ENCODE assay signal across 8 cellular contexts in genomic region chr4:133154725-133155124, GRCh38. TPM values are rescaled to one million over a fixed set of nuclear protein-coding genes. Genes with fewer than 3 reads are reported as not detected.
DNase-seq lines count a peak whose midpoint lies in the region; ATAC-seq and TF ChIP-seq lines count a peak whose summit lies in the region.

No MANE protein-coding gene starts in this region.

- no peaks in the 10 kb centered on the region for H3F3A ChIP-seq in OCI-LY1 (ENCODE audit: insufficient read depth, low read length)

- H3K4me3 ChIP-seq in OCI-LY1 (ENCODE audit: low read depth, low read length, poor library complexity, severe bottlenecking): no peak overlapping the region
- H3K4me3 ChIP-seq in epithelial cell of proximal tubule (ENCODE audit: low read depth, low read length): no peak overlapping the region
- H3K4me3 ChIP-seq in right cardiac atrium (ENCODE audit: low read length): no peak overlapping the region
- H3K4me3 ChIP-seq in vagina: no peak overlapping the region

- H4K20me1 ChIP-seq in OCI-LY1 (ENCODE audit: insufficient read depth, low read length): no peaks in the 10 kb centered on the region

- H3K36me3 ChIP-seq in OCI-LY1 (ENCODE audit: insufficient read depth, low read length) (no peaks in the 10 kb centered on the region), vagina (no peaks in the 10 kb centered on the region)

- H3K9ac ChIP-seq in OCI-LY1 (ENCODE audit: low read length): no peak overlapping the region

- H3K9me3 ChIP-seq in OCI-LY1 (ENCODE audit: low read length): peaks cover 27% of the 10 kb centered on the region
- no peaks in the 10 kb centered on the region for H3K9me3 ChIP-seq in right cardiac atrium (ENCODE audit: control insufficient read depth, low read length)
- no peaks in the 10 kb centered on the region for H3K9me3 ChIP-seq in vagina

- H3K27ac ChIP-seq in OCI-LY1 (ENCODE audit: low read depth, low read length, poor library complexity, severe bottlenecking): no peak overlapping the region
- peak overlapping the region; percentile 72 for H3K27ac ChIP-seq in substantia nigra (ENCODE audit: low read depth, low read length, poor library complexity, severe bottlenecking)
- H3K27ac ChIP-seq in right cardiac atrium (ENCODE audit: low read length): no peak overlapping the region
- no peak overlapping the region for H3K27ac ChIP-seq in vagina

- DNase-seq in NCI-H82 (lab: John Stamatoyannopoulos, UW): peak; percentile 40
- no peak for DNase-seq in NCI-H82 treated with DMSO at 0.1 percent for 48 hours (lab: John Stamatoyannopoulos, UW; ENCODE audit: unreplicated experiment)
- no peak for DNase-seq in epithelial cell of proximal tubule (ENCODE audit: low read depth)
- DNase-seq in substantia nigra (lab: John Stamatoyannopoulos, UW): peak in 18 of 49 donors; percentile 2 to 49 (median 12)
- DNase-seq in right cardiac atrium: no peak
- no peak for DNase-seq in vagina (ENCODE audit: extremely low spot score in 2 of 2)

- intact Hi-C loops in right cardiac atrium (cut with DNase I) (no loop called here), vagina (cut with DNase I) (no loop called here)

- ATAC-seq in right cardiac atrium (no peak), HG02759 (IDR thresholded peaks at IDR 0.05; ENCODE audit: unreplicated experiment) (no peak)

- peaks cover 29% of the 10 kb centered on the region for H3K4me1 ChIP-seq in OCI-LY1 (ENCODE audit: insufficient read depth, low read length, severe bottlenecking)
- no peaks in the 10 kb centered on the region for H3K4me1 ChIP-seq in right cardiac atrium (ENCODE audit: control insufficient read depth, insufficient read depth, low read length)
- H3K4me1 ChIP-seq in vagina: peaks cover 29% of the 10 kb centered on the region

- WGBS in right cardiac atrium: 27% methylated on average over 4 of the region's 4 CpGs

- TF ChIP-seq CTCF in OCI-LY1 (IDR thresholded peaks at IDR 0.05; ENCODE audit: low read length) (peak; percentile 88), epithelial cell of proximal tubule (conservative IDR thresholded peaks at IDR 0.05; ENCODE audit: low read depth, low read length) (peak; percentile 74), vagina (IDR thresholded peaks at IDR 0.05) (no peak)

- H2AFZ ChIP-seq in OCI-LY1 (ENCODE audit: low read length): no peak overlapping the region

- H3K4me2 ChIP-seq in OCI-LY1 (ENCODE audit: low read length): no peak overlapping the region

- no peaks in the 10 kb centered on the region for H3K27me3 ChIP-seq in OCI-LY1 (ENCODE audit: insufficient read depth, low read length)
- H3K27me3 ChIP-seq in right cardiac atrium (ENCODE audit: control insufficient read depth, insufficient read depth): no peaks in the 10 kb centered on the region
- H3K27me3 ChIP-seq in vagina: peaks cover 10% of the 10 kb centered on the region

- no peaks in the 10 kb centered on the region for H3K79me2 ChIP-seq in OCI-LY1 (ENCODE audit: insufficient read depth, low read length)

- no peak for TF ChIP-seq POLR2A in vagina (IDR thresholded peaks at IDR 0.05)

- no peaks in the 10 kb centered on the region for H3K9me2 ChIP-seq in OCI-LY1 (ENCODE audit: low read depth, low read length)

RNA-seq across cellular contexts. Expression of gene PCDH10, which starts 5.6 kb away (rescaled TPM):
- total RNA-seq in epithelial cell of proximal tubule (0.14 and 0.46 TPM in 2 replicates), right cardiac atrium (1 to 10 TPM; 1.1 to 2.7 (median 1.4) TPM), vagina (6.9 TPM)
- polyA plus RNA-seq in right cardiac atrium: 0.63 TPM

Comparison
In these comparisons a context has a peak if more than half of its experiments do, and no peak if none do; other contexts are left out.
1. CTCF ChIP-seq: peak in OCI-LY1 (single experiment) and epithelial cell of proximal tubule (single experiment); none in vagina (0 of 3).